32 cellular contexts compared by ENCODE assay signal in genomic region chr11:19351426-19351825, GRCh38.
"Had no signal": no experiment of that assay in that cellular context is flagged by ENCODE, and none has a peak within 500 bp of the region (broad histone marks: within the 10 kb centered on the region; RNA-seq: fewer than 3 reads in every experiment).

No MANE protein-coding gene starts in this region.

- H3K9me3 ChIP-seq: ascending aorta, heart left ventricle had no signal

- H3K4me3 ChIP-seq: ascending aorta, heart left ventricle had no signal

- H3K27ac ChIP-seq: ascending aorta, brain microvascular endothelial cell, epithelial cell of prostate, heart left ventricle, WERI-Rb-1 had no signal

- H3K36me3 ChIP-seq: ascending aorta, brain microvascular endothelial cell, heart left ventricle, WERI-Rb-1 had no signal

- H3K4me1 Mint-ChIP-seq: activated naive CD8-positive, alpha-beta T cell treated with anti-CD3 and anti-CD28 coated beads, Interleukin-2, amount 50 U/mL, for 24 hours; activated T-helper 17 cell treated with anti-CD3 and anti-CD28 coated beads, Interleukin-2, amount 50 U/mL, for 72 hours; central memory CD8-positive, alpha-beta T cell had no signal

- H3K36me3 Mint-ChIP-seq: activated naive CD8-positive, alpha-beta T cell had no signal

- H3K4me3 Mint-ChIP-seq: activated B cell treated with CpG ODN at 0.5 μM for 24 hours; activated CD8-positive, alpha-beta T cell treated with anti-CD3 and anti-CD28 coated beads for 36 hours; activated naive CD8-positive, alpha-beta T cell; activated naive CD8-positive, alpha-beta T cell treated with anti-CD3 and anti-CD28 coated beads, Interleukin-2, amount 50 U/mL, for 24 hours; activated T-cell treated with anti-CD3 and anti-CD28 coated beads, Interleukin-2, amount 50 U/mL, for 4 hours; activated T-helper 17 cell treated with anti-CD3 and anti-CD28 coated beads, Interleukin-2, amount 50 U/mL, for 72 hours; central memory CD8-positive, alpha-beta T cell; T-helper 17 cell; T-helper 2 cell treated with Interferon-gamma antibody and Interleukin-4, amounts not matched to agents 5 μg/mL and 100 μg/mL, for 36 hours had no signal

- FAIRE-seq: bronchial epithelial cell, endometrium, endothelial cell of umbilical vein, frontal cortex had no signal

- H3K9me3 Mint-ChIP-seq: activated B cell treated with CpG ODN at 0.5 μM for 24 hours; activated CD8-positive, alpha-beta T cell treated with anti-CD3 and anti-CD28 coated beads for 36 hours; activated naive CD8-positive, alpha-beta T cell treated with anti-CD3 and anti-CD28 coated beads, Interleukin-2, amount 50 U/mL, for 24 hours; activated T-cell treated with anti-CD3 and anti-CD28 coated beads, Interleukin-2, amount 50 U/mL, for 4 hours; activated T-helper 17 cell treated with anti-CD3 and anti-CD28 coated beads, Interleukin-2, amount 50 U/mL, for 72 hours; central memory CD8-positive, alpha-beta T cell; T-helper 2 cell treated with Interferon-gamma antibody and Interleukin-4, amounts not matched to agents 5 μg/mL and 100 μg/mL, for 36 hours had no signal

- H3K27ac Mint-ChIP-seq: activated B cell treated with CpG ODN at 0.5 μM for 24 hours; activated CD8-positive, alpha-beta T cell treated with anti-CD3 and anti-CD28 coated beads for 36 hours; activated naive CD8-positive, alpha-beta T cell; activated naive CD8-positive, alpha-beta T cell treated with anti-CD3 and anti-CD28 coated beads, Interleukin-2, amount 50 U/mL, for 24 hours; activated T-helper 17 cell treated with anti-CD3 and anti-CD28 coated beads, Interleukin-2, amount 50 U/mL, for 72 hours; T-helper 17 cell; T-helper 2 cell treated with Interferon-gamma antibody and Interleukin-4, amounts not matched to agents 5 μg/mL and 100 μg/mL, for 36 hours had no signal

- DNase-seq: activated B cell treated with CpG ODN at 0.5 μM for 24 hours; activated CD4-positive, alpha-beta T cell treated with anti-CD3 and anti-CD28 coated beads for 48 hours; activated CD4-positive, alpha-beta T cell treated with anti-CD3 and anti-CD28 coated beads, Interleukin-2, amount 50 U/mL, for 1 hour; activated CD4-positive, alpha-beta T cell treated with anti-CD3 and anti-CD28 coated beads, Interleukin-2, amount 50 U/mL, for 48 hours; activated CD8-positive, alpha-beta memory T cell treated with anti-CD3 and anti-CD28 coated beads for 24 hours; activated CD8-positive, alpha-beta T cell treated with anti-CD3 and anti-CD28 coated beads for 36 hours; activated effector memory CD4-positive, alpha-beta T cell treated with Interleukin-2 at 50 U/mL for 16 hours; activated gamma-delta T cell treated with Interleukin-2 at 50 U/mL for 16 hours; activated naive CD4-positive, alpha-beta T cell treated with anti-CD3 and anti-CD28 coated beads, Interleukin-2, amount 50 U/mL, for 16 hours; activated naive CD4-positive, alpha-beta T cell treated with Interleukin-2 at 50 U/mL for 16 hours; activated naive CD8-positive, alpha-beta T cell treated with anti-CD3 and anti-CD28 coated beads, Interleukin-2, amount 50 U/mL, for 24 hours; activated T-cell treated with anti-CD3 and anti-CD28 coated beads, Interleukin-2, amount 50 U/mL, for 4 hours; brain microvascular endothelial cell; cortex of kidney; dermis blood vessel endothelial cell; effector CD8-positive, alpha-beta T cell; foreskin fibroblast; heart left ventricle; T-helper 1 cell; T-helper 17 cell; T1000; WERI-Rb-1 had no signal
